18 cellular contexts compared by ENCODE assay signal in the genomic region with DNA sequence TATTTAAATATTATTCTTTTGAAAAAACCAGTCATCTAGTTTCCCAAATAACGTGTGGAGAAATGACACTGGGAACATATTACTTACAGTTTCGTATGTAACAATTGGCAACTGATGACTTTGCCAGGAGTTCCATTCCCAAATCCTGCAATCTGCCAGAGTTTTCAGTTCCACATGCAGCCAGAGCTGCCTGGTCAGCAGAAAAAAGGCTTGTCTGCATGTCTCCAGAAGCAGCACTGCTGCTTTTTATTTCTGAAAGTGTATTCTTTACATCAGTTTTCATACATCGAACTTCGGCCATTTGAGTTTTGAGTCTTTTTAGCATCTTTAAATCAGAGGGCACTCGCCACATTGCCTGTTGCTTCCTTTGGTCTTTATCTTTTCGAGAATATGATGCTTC.
A peak's percentile ranks its signal among the peaks of the same experiment; 100 is the strongest.
DNase-seq lines count a peak whose midpoint lies in the region; ATAC-seq, FAIRE-seq and TF ChIP-seq lines count a peak whose summit lies in the region.
"Had no signal": no experiment of that assay in that cellular context is flagged by ENCODE, and none has a peak within 500 bp of the region (broad histone marks: within the 10 kb centered on the region; RNA-seq: fewer than 3 reads in every experiment).

No MANE protein-coding gene starts in this region.

- H3K4me2 ChIP-seq in A549: no peak overlapping the region
- H3K4me2 ChIP-seq: GM23338 had no signal

- no peak overlapping the region for H3K4me3 Mint-ChIP-seq in memory B cell
- H3K4me3 Mint-ChIP-seq: GM23338 had no signal

- ATAC-seq in A549 (no peak), memory B cell (ENCODE audit: low read depth) (no peak), HG02970 (IDR thresholded peaks at IDR 0.05; ENCODE audit: low FRiP score, unreplicated experiment) (no peak)
- ATAC-seq: GM23338 had no signal

- CTCF ChIA-PET in A549 (lab: Yijun Ruan, JAX): interaction anchor here (0.8 kb wide), 1 partner anchor 278 kb away, joined by 3 read pairs; no protein-coding TSS in a partner anchor

- H3K9me3 ChIP-seq in A549: no peaks in the 10 kb centered on the region
- H3K9me3 ChIP-seq: SJSA1 had no signal

- H3K4me3 ChIP-seq in A549: no peak overlapping the region
- H3K4me3 ChIP-seq: GM23338, SJSA1 had no signal

- DNase-seq in A549 (ENCODE audit: low read depth in 1 of 2, low spot score in 1 of 2): no peak
- no peak for DNase-seq in HTR-8/SVneo (ENCODE audit: insufficient read length, low spot score)
- no peak for DNase-seq in memory B cell (ENCODE audit: low spot score in 2 of 2)
- DNase-seq in activated CD8-positive, alpha-beta memory T cell treated with anti-CD3 and anti-CD28 coated beads, Interleukin-2, amount 50 U/mL, for 4 hours: no peak
- no peak for DNase-seq in NCI-H69 (lab: John Stamatoyannopoulos, UW)
- DNase-seq in stimulated activated CD8-positive, alpha-beta memory T cell treated with anti-CD3 and anti-CD28 coated beads, Interleukin-4, amount 100 ng/mL, for 48 hours: no peak
- DNase-seq: C1 segment of cervical spinal cord, GDM1, HCEC 1CT, KG1, NCI-H1417 treated with DMSO at 0.1 percent for 48 hours, NCI-H187 treated with DMSO at 0.1 percent for 48 hours, NCI-H226, NCI-H524 had no signal

- POLR2A ChIA-PET in A549 (lab: Yijun Ruan, JAX): no interaction called here

- FAIRE-seq in A549 (lab: Jason Lieb, UNC) (no peak), HTR-8/SVneo (lab: Jason Lieb, UNC) (peak; percentile 16)

- no peak for TF ChIP-seq RAD21 in A549 (conservative IDR thresholded peaks at IDR 0.05 in 1 of 2, IDR thresholded peaks at IDR 0.05 in 1 of 2)

- H3K36me3 Mint-ChIP-seq in memory B cell: peaks cover 10% of the 10 kb centered on the region

- no peak for TF ChIP-seq POLR2A in A549 (IDR thresholded peaks at IDR 0.05; ENCODE audit: low read length)

- no peak for TF ChIP-seq EP300 in A549 (IDR thresholded peaks at IDR 0.05)

- no peaks in the 10 kb centered on the region for H3K9me3 Mint-ChIP-seq in memory B cell
- H3K9me3 Mint-ChIP-seq: GM23338 had no signal

- 87% methylated on average over 6 of the region's 6 CpGs for WGBS in A549 (ENCODE audit: missing lambda C conversion rate)

- H3K27me3 Mint-ChIP-seq in memory B cell: no peaks in the 10 kb centered on the region

- TF ChIP-seq CTCF in A549 (IDR thresholded peaks at IDR 0.05) (no peak), VCaP (conservative IDR thresholded peaks at IDR 0.05) (no peak)

- H3K27ac ChIP-seq in A549 (no peak overlapping the region), VCaP (peak overlapping the region; percentile 75)
- H3K27ac ChIP-seq: SJSA1 had no signal

- peaks cover 13% of the 10 kb centered on the region for H3K4me1 ChIP-seq in A549
- H3K4me1 ChIP-seq: SJSA1 had no signal

- H3K4me1 Mint-ChIP-seq in memory B cell: peaks cover 8% of the 10 kb centered on the region
- H3K4me1 Mint-ChIP-seq: GM23338 had no signal

- H3K27ac Mint-ChIP-seq in memory B cell: peak overlapping the region; percentile 33

TF ChIP-seq in A549, 52 proteins besides CTCF, POLR2A, EP300 and RAD21:
- peak; percentile 78 for TF ChIP-seq MAFK (IDR thresholded peaks at IDR 0.05; ENCODE audit: partially characterized antibody)
- no peak for TF ChIP-seq JUN (IDR thresholded peaks at IDR 0.05)
